In the genomic region with DNA sequence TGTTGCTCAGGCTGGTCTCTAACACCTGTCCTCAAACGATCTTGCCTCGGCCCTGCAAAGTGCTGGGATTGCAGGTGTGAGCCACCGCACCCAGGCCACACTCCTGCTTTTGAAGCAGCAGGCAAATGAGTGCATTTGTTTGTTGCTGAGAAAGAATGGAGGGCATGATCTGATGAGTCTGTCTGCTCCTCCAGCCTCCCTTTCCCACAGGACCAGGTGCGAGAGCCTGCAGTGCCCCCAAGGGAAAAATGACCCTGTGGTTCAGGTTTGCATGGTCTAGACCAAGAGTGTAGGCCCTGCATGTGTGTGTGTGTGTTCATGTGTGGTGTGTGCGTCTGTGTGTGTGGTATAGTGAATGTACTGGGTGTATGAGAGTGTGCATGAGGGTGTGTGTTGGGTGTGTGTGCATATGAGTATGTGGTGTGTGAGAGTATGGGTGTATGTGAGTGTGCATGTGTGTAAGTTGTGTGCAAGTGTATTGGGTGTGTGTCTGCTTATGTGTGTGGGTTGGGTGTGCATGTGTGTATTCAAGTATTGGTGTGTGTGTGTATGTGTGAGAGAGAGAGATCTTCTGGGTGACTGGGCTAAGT, we compare ENCODE assay signal across 29 cellular contexts. TPM values are rescaled to one million over a fixed set of nuclear protein-coding genes. Genes with fewer than 3 reads are reported as not detected.
"Had no signal": no experiment of that assay in that cellular context is flagged by ENCODE, and none has a peak within 500 bp of the region (broad histone marks: within the 10 kb centered on the region; RNA-seq: fewer than 3 reads in every experiment).

No MANE protein-coding gene starts in this region.

- FAIRE-seq: islet of Langerhans, TTC549 had no signal

- H3K4me3 ChIP-seq: breast epithelium, esophagus squamous epithelium, left lung, lower lobe of right lung, skin epidermis, thyroid gland, upper lobe of right lung had no signal

- H3K4me1 ChIP-seq: left lung, lower lobe of right lung, thyroid gland, upper lobe of right lung had no signal

- H3K9me3 Mint-ChIP-seq: activated naive CD4-positive, alpha-beta T cell treated with anti-CD3 and anti-CD28 coated beads, Interleukin-2, amount 50 U/mL, for 72 hours; naive thymus-derived CD8-positive, alpha-beta T cell; stimulated activated naive CD8-positive, alpha-beta T cell treated with anti-CD3 and anti-CD28 coated beads, Interleukin-15, Interleukin-2, amounts not matched to agents 100 ng/mL and 50 ng/mL, for 24 hours had no signal

- H3K4me3 Mint-ChIP-seq: naive thymus-derived CD8-positive, alpha-beta T cell; stimulated activated naive CD8-positive, alpha-beta T cell treated with anti-CD3 and anti-CD28 coated beads, Interleukin-15, Interleukin-2, amounts not matched to agents 100 ng/mL and 50 ng/mL, for 24 hours had no signal

- H3K9me3 ChIP-seq: breast epithelium, esophagus squamous epithelium, left lung, lower lobe of right lung, thyroid gland, upper lobe of right lung had no signal

- H3K27me3 ChIP-seq: breast epithelium, thyroid gland, upper lobe of right lung had no signal

- H3K36me3 ChIP-seq: breast epithelium, esophagus squamous epithelium, left lung, lower lobe of right lung, thyroid gland, upper lobe of right lung had no signal

- ATAC-seq: activated CD4-positive, CD25-positive, alpha-beta regulatory T cell treated with anti-CD3 and anti-CD28 coated beads, Interleukin-2, amount 50 U/mL, for 24 hours; activated naive CD4-positive, alpha-beta T cell treated with anti-CD3 and anti-CD28 coated beads, Interleukin-2, amount 50 U/mL, for 72 hours; left lung; naive thymus-derived CD8-positive, alpha-beta T cell; sciatic nerve; upper lobe of right lung had no signal

- H3K27ac Mint-ChIP-seq: activated naive CD4-positive, alpha-beta T cell treated with anti-CD3 and anti-CD28 coated beads, Interleukin-2, amount 50 U/mL, for 72 hours; progenitor cell of endocrine pancreas; stimulated activated naive CD8-positive, alpha-beta T cell treated with anti-CD3 and anti-CD28 coated beads, Interleukin-15, Interleukin-2, amounts not matched to agents 100 ng/mL and 50 ng/mL, for 24 hours had no signal

- H3K36me3 Mint-ChIP-seq: activated naive CD4-positive, alpha-beta T cell treated with anti-CD3 and anti-CD28 coated beads, Interleukin-2, amount 50 U/mL, for 72 hours; naive thymus-derived CD8-positive, alpha-beta T cell had no signal

- DNase-seq: activated CD4-positive, alpha-beta T cell treated with anti-CD3 and anti-CD28 coated beads for 48 hours; activated CD4-positive, alpha-beta T cell treated with anti-CD3 and anti-CD28 coated beads, Interleukin-2, amount 50 U/mL, for 48 hours; activated naive CD4-positive, alpha-beta T cell; activated T-cell treated with anti-CD3 and anti-CD28 coated beads, Interleukin-2, amount 50 U/mL, for 48 hours; central memory CD4-positive, alpha-beta T cell; dermis blood vessel endothelial cell; effector CD4-positive, alpha-beta T cell; esophagus squamous epithelium; foreskin melanocyte; glutamatergic neuron; left lung; lower lobe of right lung; mesenchymal stem cell; naive thymus-derived CD8-positive, alpha-beta T cell; stimulated activated CD4-positive, alpha-beta T cell treated with anti-CD3 and anti-CD28 coated beads, Interleukin-12 subunit alpha, Interleukin-12 subunit beta, amount 100 ng/mL, for 4 hours; stimulated activated CD4-positive, alpha-beta T cell treated with anti-CD3 and anti-CD28 coated beads, Interleukin-4, amount 100 ng/mL, for 1 hour; thyroid gland; upper lobe of right lung had no signal

- H3K4me1 Mint-ChIP-seq: naive thymus-derived CD8-positive, alpha-beta T cell had no signal

- H3K27ac ChIP-seq: esophagus squamous epithelium, left lung, lower lobe of right lung, skin epidermis, thyroid gland, upper lobe of right lung, VCaP had no signal

RNA-seq across cellular contexts. Expression of a gene that starts 22.8 kb away (rescaled TPM):
- total RNA-seq: naive thymus-derived CD8-positive, alpha-beta T cell; T-helper 1 cell treated with Interleukin-12 subunit alpha and Interleukin-12 subunit beta and Interleukin-4 antibody, amounts not matched to agents 30 ng/mL and 1 ng/mL, for 36 hours had no signal
- polyA plus RNA-seq: naive thymus-derived CD8-positive, alpha-beta T cell had no signal
